ENCODE assay signal across 1 cellular context in genomic region chr7:103347507-103348267, GRCh38.
TF ChIP-seq lines count a peak whose summit lies in the region.

Gene PSMC2 (plus strand): TSS chr7:103347643. CDS start chr7:103347712, 69 bp downstream.

TF ChIP-seq in HepG2, 621 proteins besides CTCF, POLR2A, EP300 and RAD21 (continued from another document and continues in another):
- TF ChIP-seq RBM39 (IDR thresholded peaks at IDR 0.05; ENCODE audit: low read depth, low read length, poor library complexity, severe bottlenecking) = no peak
- TF ChIP-seq TFAP4 (IDR thresholded peaks at IDR 0.05; ENCODE audit: borderline replicate concordance, low read depth) = peak; percentile 39; the same call in 1 of the 2 replicates
- no peak for TF ChIP-seq SUZ12 (IDR thresholded peaks at IDR 0.05; ENCODE audit: low read depth, low read length)
- no peak for TF ChIP-seq HHEX (CRISPR knock-in tag; IDR thresholded peaks at IDR 0.05)
- TF ChIP-seq SMC3 (IDR thresholded peaks at IDR 0.05; ENCODE audit: low read length) = no peak; the same call in 1 of the 2 replicates
- no peak for TF ChIP-seq ZNF781 (CRISPR knock-in tag; IDR thresholded peaks at IDR 0.05; ENCODE audit: borderline replicate concordance, not compliant biosample characterization)
- no peak for TF ChIP-seq ZNF670 (CRISPR knock-in tag; IDR thresholded peaks at IDR 0.05; ENCODE audit: borderline replicate concordance)
- no peak for TF ChIP-seq CENPT (CRISPR knock-in tag; IDR thresholded peaks at IDR 0.05; ENCODE audit: low read depth)
- TF ChIP-seq MEIS1 (CRISPR knock-in tag; IDR thresholded peaks at IDR 0.05; ENCODE audit: borderline replicate concordance) = peak; percentile 50; the same call in 1 of the 2 replicates
- no peak for TF ChIP-seq ZNF558 (CRISPR knock-in tag; IDR thresholded peaks at IDR 0.05; ENCODE audit: borderline replicate concordance)
- TF ChIP-seq PAX8 (CRISPR knock-in tag; IDR thresholded peaks at IDR 0.05; ENCODE audit: borderline replicate concordance) = no peak
- TF ChIP-seq IKZF5 (CRISPR knock-in tag; IDR thresholded peaks at IDR 0.05) = peak; percentile 85
- TF ChIP-seq CREB1 (IDR thresholded peaks at IDR 0.05) = no peak
- TF ChIP-seq CREB1 (CRISPR knock-in tag; IDR thresholded peaks at IDR 0.05) = peak; percentile 74
- no peak; the same call in 1 of the 2 replicates for TF ChIP-seq KDM5B (CRISPR knock-in tag; IDR thresholded peaks at IDR 0.05; ENCODE audit: borderline replicate concordance)
- 0 out of 2 replicates have a peak, but pooled peaks have one; percentile 31 for TF ChIP-seq RARA (CRISPR knock-in tag; IDR thresholded peaks at IDR 0.05)
- no peak for TF ChIP-seq REPIN1 (CRISPR knock-in tag; IDR thresholded peaks at IDR 0.05; ENCODE audit: borderline replicate concordance, low read depth)
- TF ChIP-seq CHD2 (IDR thresholded peaks at IDR 0.05; ENCODE audit: low read depth, low read length) = no peak
- TF ChIP-seq ZNF597 (CRISPR knock-in tag; IDR thresholded peaks at IDR 0.05) = no peak
- peak; percentile 71 for TF ChIP-seq SPEN (CRISPR knock-in tag; IDR thresholded peaks at IDR 0.05; ENCODE audit: low read depth)
- 0 out of 2 replicates have a peak, but pooled peaks have one; percentile 29 for TF ChIP-seq ZKSCAN8 (CRISPR knock-in tag; IDR thresholded peaks at IDR 0.05; ENCODE audit: borderline replicate concordance)
- no peak for TF ChIP-seq GPBP1L1 (CRISPR knock-in tag; IDR thresholded peaks at IDR 0.05)
- TF ChIP-seq NFRKB (IDR thresholded peaks at IDR 0.05) = no peak
- no peak for TF ChIP-seq ZMYM3 (CRISPR knock-in tag; IDR thresholded peaks at IDR 0.05)
- 0 out of 2 replicates have a peak, but pooled peaks have one; percentile 49 for TF ChIP-seq MYNN (CRISPR knock-in tag; IDR thresholded peaks at IDR 0.05; ENCODE audit: low read depth)
- no peak for TF ChIP-seq GATA4 (IDR thresholded peaks at IDR 0.05; ENCODE audit: borderline replicate concordance, low read depth)
- peak; percentile 38; the same call in 1 of the 2 replicates for TF ChIP-seq HNF4A (CRISPR knock-in tag; IDR thresholded peaks at IDR 0.05)
- no peak; the same call in 1 of the 2 replicates for TF ChIP-seq ZNF44 (CRISPR knock-in tag; IDR thresholded peaks at IDR 0.05)
- TF ChIP-seq AGO2 (optimal IDR thresholded peaks at IDR 0.05; ENCODE audit: low read depth, low read length) = no peak
- peak; percentile 81 for TF ChIP-seq DRAP1 (CRISPR knock-in tag; IDR thresholded peaks at IDR 0.05)
- 0 out of 2 replicates have a peak, but pooled peaks have one; percentile 53 for TF ChIP-seq ZNF33B (CRISPR knock-in tag; IDR thresholded peaks at IDR 0.05)
- no peak for TF ChIP-seq ZNF543 (CRISPR knock-in tag; IDR thresholded peaks at IDR 0.05)
- no peak for TF ChIP-seq ZFP62 (CRISPR knock-in tag; IDR thresholded peaks at IDR 0.05)
- 0 out of 2 replicates have a peak, but pooled peaks have one; percentile 17 for TF ChIP-seq ZNF280D (CRISPR knock-in tag; IDR thresholded peaks at IDR 0.05)
- TF ChIP-seq RFX1 (IDR thresholded peaks at IDR 0.05) = no peak
- no peak for TF ChIP-seq ZNF160 (CRISPR knock-in tag; IDR thresholded peaks at IDR 0.05)
- no peak for TF ChIP-seq CENPBD1 (CRISPR knock-in tag; IDR thresholded peaks at IDR 0.05; ENCODE audit: borderline replicate concordance, low read depth)
- no peak for TF ChIP-seq CEBPB (IDR thresholded peaks at IDR 0.05; ENCODE audit: borderline replicate concordance, low read depth, low read length)
- no peak for TF ChIP-seq NFAT5 (CRISPR knock-in tag; IDR thresholded peaks at IDR 0.05)
- no peak for TF ChIP-seq REXO4 (CRISPR knock-in tag; IDR thresholded peaks at IDR 0.05; ENCODE audit: borderline replicate concordance)
- TF ChIP-seq ARID4A (CRISPR knock-in tag; IDR thresholded peaks at IDR 0.05; ENCODE audit: borderline replicate concordance) = peak; percentile 92
- no peak for TF ChIP-seq PBX2 (CRISPR knock-in tag; IDR thresholded peaks at IDR 0.05)
- TF ChIP-seq RFXAP (CRISPR knock-in tag; IDR thresholded peaks at IDR 0.05; ENCODE audit: borderline replicate concordance) = no peak
- peak; percentile 90 for TF ChIP-seq ETV5 (CRISPR knock-in tag; IDR thresholded peaks at IDR 0.05; ENCODE audit: borderline replicate concordance)
- no peak for TF ChIP-seq PAWR (CRISPR knock-in tag; IDR thresholded peaks at IDR 0.05; ENCODE audit: borderline replicate concordance)
- TF ChIP-seq NFKB2 (CRISPR knock-in tag; IDR thresholded peaks at IDR 0.05; ENCODE audit: borderline replicate concordance) = peak; percentile 65; the same call in 1 of the 2 replicates
